In the genomic region with DNA sequence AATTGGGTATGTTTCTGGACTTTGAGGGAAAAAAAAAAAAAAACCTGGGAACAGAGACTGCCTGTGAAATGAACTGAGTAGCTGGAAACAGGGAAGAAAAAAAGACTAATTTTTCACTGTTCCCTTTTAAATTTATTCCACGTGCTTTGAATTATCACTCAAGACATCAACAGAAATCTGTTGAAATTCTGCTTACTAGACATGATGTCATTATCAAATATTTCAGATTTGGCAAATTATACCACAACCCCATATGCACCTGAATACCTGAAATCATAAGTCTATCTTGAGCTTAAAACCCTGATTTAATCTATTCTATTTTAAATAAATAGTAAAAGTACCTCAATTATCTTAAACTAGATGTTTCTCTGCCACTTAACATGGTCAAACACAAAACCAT, we compare ENCODE assay signal across 23 cellular contexts. TPM values are rescaled to one million over a fixed set of nuclear protein-coding genes. Genes with fewer than 3 reads are reported as not detected.
A peak's percentile ranks its signal among the peaks of the same experiment; 100 is the strongest.
DNase-seq lines count a peak whose midpoint lies in the region; ATAC-seq, FAIRE-seq and TF ChIP-seq lines count a peak whose summit lies in the region.
"Had no signal": no experiment of that assay in that cellular context is flagged by ENCODE, and none has a peak within 500 bp of the region (broad histone marks: within the 10 kb centered on the region; RNA-seq: fewer than 3 reads in every experiment).

No MANE protein-coding gene starts in this region.

- no peak for TF ChIP-seq CTCF in A549 (IDR thresholded peaks at IDR 0.05)
- TF ChIP-seq CTCF in HEK293 (tag by site-specific recombination; IDR thresholded peaks at IDR 0.05): no peak
- TF ChIP-seq CTCF in K562 (IDR thresholded peaks at IDR 0.05 in 2 of 3, conservative IDR thresholded peaks at IDR 0.05 in 1 of 3; ENCODE audit: insufficient read depth in 2 of 3, low read depth in 1 of 3, low read length in 3 of 3): no peak
- TF ChIP-seq CTCF in testis (IDR thresholded peaks at IDR 0.05): no peak

- WGBS in A549 (ENCODE audit: missing lambda C conversion rate): 93% methylated on average over 1 of the region's 1 CpG
- 89% methylated on average over 1 of the region's 1 CpG for WGBS in K562 (ENCODE audit: insufficient coverage, low coverage, missing lambda C conversion rate)
- 100% methylated on average over 1 of the region's 1 CpG; no CpG with 5 or more reads in 1 of the 2 experiments for WGBS in mesodermal cell (ENCODE audit: insufficient coverage in 2 of 2), 2 experiments
- 62 to 72% methylated on average over 1 of the region's 1 CpG for WGBS in testis, 2 donors

- H3K27me3 ChIP-seq in K562 (ENCODE audit: control insufficient read depth in 2 of 2, insufficient read depth in 2 of 2, low read length in 2 of 2) (no peaks in the 10 kb centered on the region), testis (no peaks in the 10 kb centered on the region)

- CTCF ChIA-PET in A549 (lab: Yijun Ruan, JAX): interaction anchor here (0.6 kb wide), 1 partner anchor 43 kb away, joined by 3 read pairs; no protein-coding TSS in a partner anchor
- CTCF ChIA-PET in HEK293 (lab: Yijun Ruan, JAX): interaction anchor here (0.6 to 1.0 kb wide), 5 partner anchors 14 to 204 kb away, joined by 3 to 6 read pairs (median 4); no protein-coding TSS in a partner anchor
- CTCF ChIA-PET in K562 (lab: Yijun Ruan, JAX; ENCODE audit: low intra/inter-chr PET ratio): no interaction called here

- TF ChIP-seq RAD21 in A549 (conservative IDR thresholded peaks at IDR 0.05 in 1 of 2, IDR thresholded peaks at IDR 0.05 in 1 of 2) (no peak), K562 (CRISPR knock-in tag; conservative IDR thresholded peaks at IDR 0.05 in 1 of 2, IDR thresholded peaks at IDR 0.05 in 1 of 2) (no peak)

- POLR2A ChIA-PET in A549 (lab: Yijun Ruan, JAX) (interaction anchor here (0.6 kb wide), 1 partner anchor 897 kb away, joined by 3 read pairs; no protein-coding TSS in a partner anchor), HEK293 (lab: Yijun Ruan, JAX) (interaction anchor here (1.3 to 1.5 kb wide), 2 partner anchors 51 to 113 kb away, joined by 4 to 8 read pairs; a partner anchor contains a TSS), K562 (lab: Yijun Ruan, JAX) (interaction anchor here (0.7 to 5.6 kb wide), 3 partner anchors 11 to 247 kb away, joined by 3 to 46 read pairs (median 4); no protein-coding TSS in a partner anchor)

- H3K36me3 ChIP-seq in HEK293 (ENCODE audit: control insufficient read depth in 2 of 2, insufficient read depth in 1 of 2, low read length in 2 of 2) (no peaks in the 10 kb centered on the region), K562 (ENCODE audit: control insufficient read depth, insufficient read depth, low read length) (no peaks in the 10 kb centered on the region; the same call in 1 of the 3 replicates), mesodermal cell (ENCODE audit: control insufficient read depth, insufficient read depth, low read length) (peaks cover 31% of the 10 kb centered on the region), testis (ENCODE audit: low read depth, missing control alignments) (no peaks in the 10 kb centered on the region)

- H4K20me1 ChIP-seq in K562 (replicated peaks; ENCODE audit: control insufficient read depth, insufficient read depth, low read length): no peaks in the 10 kb centered on the region

- H3K79me2 ChIP-seq in K562 (ENCODE audit: control insufficient read depth, insufficient read depth, low read length): peaks cover 93% of the 10 kb centered on the region

- ATAC-seq in A549: no peak
- no peak for ATAC-seq in K562
- no peak for ATAC-seq in GM18868 (IDR thresholded peaks at IDR 0.05; ENCODE audit: unreplicated experiment)
- ATAC-seq: CD8-positive, alpha-beta T cell had no signal

- BruUV-seq in K562 (replicated peaks; lab: Mats Ljungman, UMichigan): no TSS peak

- H3K4me3 ChIP-seq in A549 (no peak overlapping the region), HEK293 (ENCODE audit: low read depth, low read length) (no peak overlapping the region), K562 (no peak overlapping the region), mesodermal cell (ENCODE audit: extremely low read depth, insufficient read depth, low read length, poor library complexity, severe bottlenecking) (no peak overlapping the region), testis (no peak overlapping the region)

- intact Hi-C loops in K562 (cut with micrococcal nuclease): no loop called here
- intact Hi-C loops in testis (cut with DNase I; ENCODE audit: low total_unique reads): no loop called here

- H3K4me1 ChIP-seq in A549 (peaks cover 24% of the 10 kb centered on the region), HEK293 (ENCODE audit: control insufficient read depth, insufficient read depth, low read length) (peaks cover 19% of the 10 kb centered on the region), K562 (replicated peaks in 1 of 2; ENCODE audit: control insufficient read depth in 2 of 2, insufficient read depth in 2 of 2, low read length in 2 of 2) (peaks cover 4 to 5% of the 10 kb centered on the region in 2 experiments), mesodermal cell (ENCODE audit: control insufficient read depth, insufficient read depth, low read length, poor library complexity, severe bottlenecking) (peaks cover 26% of the 10 kb centered on the region), testis (peaks cover 3% of the 10 kb centered on the region)

- H3K4me2 ChIP-seq in A549: peak overlapping the region; percentile 65; the same call in 2 of the 3 replicates
- H3K4me2 ChIP-seq in K562 (ENCODE audit: insufficient read depth, low read length): no peak overlapping the region

- H3K27ac ChIP-seq in A549 (no peak overlapping the region), HEK293 (ENCODE audit: extremely low read depth, low read depth, low read length) (no peak overlapping the region), K562 (ENCODE audit: extremely low read depth, low read depth, low read length) (no peak overlapping the region), mesodermal cell (ENCODE audit: low read depth, low read length, severe bottlenecking) (peak overlapping the region; percentile 98), testis (no peak overlapping the region)

- no peak for TF ChIP-seq POLR2A in A549 (IDR thresholded peaks at IDR 0.05; ENCODE audit: low read length)
- no peak for TF ChIP-seq POLR2A in K562 (conservative IDR thresholded peaks at IDR 0.05)
- no peak for TF ChIP-seq POLR2A in testis (IDR thresholded peaks at IDR 0.05)

- TF ChIP-seq EP300 in A549 (IDR thresholded peaks at IDR 0.05): no peak
- TF ChIP-seq EP300 in K562 (IDR thresholded peaks at IDR 0.05; ENCODE audit: low read length): no peak

- H3K9ac ChIP-seq in K562 (ENCODE audit: insufficient read depth in 1 of 2, low read depth in 2 of 2, low read length in 2 of 2): no peak overlapping the region

- H2AFZ ChIP-seq in K562 (ENCODE audit: low read depth, low read length): no peak overlapping the region

- DNase-seq in A549 (ENCODE audit: low read depth in 1 of 2, low spot score in 1 of 2) (no peak), K562 (ENCODE audit: extremely low read depth in 1 of 4, low spot score in 3 of 4) (no peak), inferior parietal cortex (ENCODE audit: extremely low spot score) (no peak), testis (no peak)
- no peak for DNase-seq in activated CD4-positive, CD25-positive, alpha-beta regulatory T cell (lab: John Stamatoyannopoulos, UW)
- DNase-seq: activated CD4-positive, alpha-beta T cell treated with anti-CD3 and anti-CD28 coated beads for 4 hours; activated naive CD8-positive, alpha-beta T cell treated with anti-CD3 and anti-CD28 coated beads for 36 hours; CD8-positive, alpha-beta T cell; H9; hypothalamus; kidney; NCI-H1417 treated with DMSO at 0.1 percent for 48 hours; NCI-H2107; NCI-H510A; occipital lobe; retina; Right ventricle myocardium superior; stimulated activated CD8-positive, alpha-beta memory T cell treated with anti-CD3 and anti-CD28 coated beads, Interleukin-4, amount 100 ng/mL, for 48 hours had no signal

- H3K9me1 ChIP-seq in K562 (ENCODE audit: control insufficient read depth, insufficient read depth, low read length): no peaks in the 10 kb centered on the region

- peaks cover 15% of the 10 kb centered on the region; the same call in 2 of the 3 replicates for H3K9me3 ChIP-seq in A549
- peaks cover 3% of the 10 kb centered on the region; the same call in 1 of the 2 replicates for H3K9me3 ChIP-seq in HEK293 (ENCODE audit: control insufficient read depth, insufficient read depth, low read depth, low read length)
- H3K9me3 ChIP-seq in K562 (replicated peaks; ENCODE audit: control insufficient read depth, insufficient read depth, low read depth, low read length): peaks cover 6% of the 10 kb centered on the region
- peaks cover 22% of the 10 kb centered on the region for H3K9me3 ChIP-seq in mesodermal cell (ENCODE audit: control insufficient read depth, low read length)
- H3K9me3 ChIP-seq in testis: no peaks in the 10 kb centered on the region

- in situ Hi-C loops in K562 (cut with MboI): no loop called here

- no peak for FAIRE-seq in A549 (lab: Jason Lieb, UNC)
- no peak for FAIRE-seq in K562 (lab: Jason Lieb, UNC)
- FAIRE-seq: GM12891, kidney, TTC549 had no signal

RNA-seq across cellular contexts. Expression of a gene that starts 5.0 kb away (rescaled TPM):
- polyA plus RNA-seq in A549 (2011; rRNA removed) (26.3 and 35.8 TPM in 2 replicates), A549 (2017; fragmentation: RNase III; extraction: RNeasy Plus Mini Kit Qiagen cat#74134 plus additional on column Dnase treatment) (16.1 to 19.6 TPM (median 17.9 TPM) in 3 replicates), K562 (2011; rRNA removed) (6.1 and 9.2 TPM in 2 replicates), K562 (2014; fragmentation: Illumina TruSeq; extraction: Trizol) (9.2 and 13.4 TPM in 2 replicates), K562 (2014; fragmentation: Nextera tagmentation; extraction: Ambion mirVana) (1 to 10 TPM; 3.4 to 6.6 TPM), K562 (2014; rRNA removed) (4.6 and 5.2 TPM in 2 replicates), testis (ENCODE audit: insufficient read depth, low read depth, low replicate concordance) (45.2 TPM)
- polyA plus RNA-seq in A549 (2012; cell fraction: cytosol; rRNA removed): 8.0 and 9.3 TPM in 2 replicates
- polyA plus RNA-seq in A549 (2012; cell fraction: nucleus; rRNA removed): 2.8 and 4.4 TPM in 2 replicates
- polyA minus RNA-seq in A549 (2011; rRNA and poly(A)+ RNA removed): 12.1 and 12.5 TPM in 2 replicates
- total RNA-seq in K562 (2011; cell fraction: chromatin; rRNA removed; ENCODE audit: low replicate concordance): 3.8 and 11.4 TPM in 2 replicates
- 3.5 and 4.1 TPM in 2 replicates for total RNA-seq in K562 (2011; cell fraction: nucleolus; rRNA removed)
- total RNA-seq in K562 (2011; cell fraction: nucleoplasm; rRNA removed): 9.5 and 18.6 TPM in 2 replicates
- total RNA-seq in K562 (2014; rRNA removed) (6.4 TPM in 2 replicates), K562 (2014; rRNA removed; fragmentation: Illumina TruSeq; extraction: Trizol) (10.2 and 12.6 TPM in 2 replicates), K562 (2015; rRNA removed; fragmentation: Illumina TruSeq; extraction: Trizol) (10.8 and 12.4 TPM in 2 replicates), K562 (2021) (10.3 and 10.6 TPM in 2 replicates), testis (10 to 100 TPM; 18.4 to 20.3 TPM)
- polyA plus RNA-seq in K562 (2011; cell fraction: cytosol; rRNA removed): 2.7 and 4.5 TPM in 2 replicates
- 1.7 and 2.4 TPM in 2 replicates for polyA plus RNA-seq in K562 (2011; cell fraction: nucleus; rRNA removed)
- 4.1 and 5.4 TPM in 2 replicates for polyA plus RNA-seq in K562 (2012)
- 8.9 and 10.7 TPM in 2 replicates for polyA minus RNA-seq in K562 (2011; rRNA and poly(A)+ RNA removed)
- polyA minus RNA-seq in K562 (2011; cell fraction: cytosol; rRNA and poly(A)+ RNA removed): 5.2 and 6.8 TPM in 2 replicates
- 2.8 and 4.2 TPM in 2 replicates for polyA minus RNA-seq in K562 (2011; cell fraction: nucleus; rRNA and poly(A)+ RNA removed)
- polyA plus RNA-seq in mesodermal cell (2013, experiment 1 of 2): 33.4 TPM
- 33.0 TPM for polyA plus RNA-seq in mesodermal cell (2013, experiment 2 of 2)

RNA-seq across cellular contexts. Expression of a gene that starts 50.4 kb away (rescaled TPM):
- polyA plus RNA-seq in A549 (2011; rRNA removed): 47.2 and 51.0 TPM in 2 replicates
- 5.2 and 5.6 TPM in 2 replicates for polyA plus RNA-seq in A549 (2012; cell fraction: cytosol; rRNA removed)
- polyA plus RNA-seq in A549 (2012; cell fraction: nucleus; rRNA removed): 7.4 and 13.4 TPM in 2 replicates
- polyA plus RNA-seq in A549 (2017; fragmentation: RNase III; extraction: RNeasy Plus Mini Kit Qiagen cat#74134 plus additional on column Dnase treatment): 15.9 to 18.6 TPM (median 16.5 TPM) in 3 replicates
- polyA minus RNA-seq in A549 (2011; rRNA and poly(A)+ RNA removed): 57.0 and 58.5 TPM in 2 replicates
- total RNA-seq in K562 (2011; cell fraction: chromatin; rRNA removed; ENCODE audit: low replicate concordance): 158 and 301 TPM in 2 replicates
- 93.6 and 118 TPM in 2 replicates for total RNA-seq in K562 (2011; cell fraction: nucleolus; rRNA removed)
- total RNA-seq in K562 (2011; cell fraction: nucleoplasm; rRNA removed): 154 and 227 TPM in 2 replicates
- 33.3 and 39.7 TPM in 2 replicates for total RNA-seq in K562 (2014; rRNA removed)
- total RNA-seq in K562 (2014; rRNA removed; fragmentation: Illumina TruSeq; extraction: Trizol): 68.0 and 79.3 TPM in 2 replicates
- total RNA-seq in K562 (2015; rRNA removed; fragmentation: Illumina TruSeq; extraction: Trizol): 57.4 and 58.8 TPM in 2 replicates
- total RNA-seq in K562 (2021): 46.0 and 47.2 TPM in 2 replicates
- polyA plus RNA-seq in K562 (2011; rRNA removed): 49.3 and 51.1 TPM in 2 replicates
- polyA plus RNA-seq in K562 (2011; cell fraction: cytosol; rRNA removed): 12.9 and 24.3 TPM in 2 replicates
- polyA plus RNA-seq in K562 (2011; cell fraction: nucleus; rRNA removed): 53.4 and 73.5 TPM in 2 replicates
- 26.3 and 30.7 TPM in 2 replicates for polyA plus RNA-seq in K562 (2012)
- 48.1 and 49.3 TPM in 2 replicates for polyA plus RNA-seq in K562 (2014; fragmentation: Illumina TruSeq; extraction: Trizol)
- polyA plus RNA-seq in K562 (2014; fragmentation: Nextera tagmentation; extraction: Ambion mirVana): 10 to 100 TPM; 25.3 to 38.5 TPM
- polyA plus RNA-seq in K562 (2014; rRNA removed): 32.3 and 36.1 TPM in 2 replicates
- 164 and 189 TPM in 2 replicates for polyA minus RNA-seq in K562 (2011; rRNA and poly(A)+ RNA removed)
- 36.8 and 39.6 TPM in 2 replicates for polyA minus RNA-seq in K562 (2011; cell fraction: cytosol; rRNA and poly(A)+ RNA removed)
- 86.6 and 187 TPM in 2 replicates for polyA minus RNA-seq in K562 (2011; cell fraction: nucleus; rRNA and poly(A)+ RNA removed)
- 86.2 TPM for polyA plus RNA-seq in mesodermal cell (2013, experiment 1 of 2)
- polyA plus RNA-seq in mesodermal cell (2013, experiment 2 of 2): 91.9 TPM
- 100 to 1,000 TPM in 1 of 2 donors, 10 to 100 TPM in 1; 94.6 to 111 TPM for total RNA-seq in testis
- polyA plus RNA-seq in testis (ENCODE audit: insufficient read depth, low read depth, low replicate concordance): 29.7 TPM
